21 cellular contexts compared by ENCODE assay signal in the genomic region with DNA sequence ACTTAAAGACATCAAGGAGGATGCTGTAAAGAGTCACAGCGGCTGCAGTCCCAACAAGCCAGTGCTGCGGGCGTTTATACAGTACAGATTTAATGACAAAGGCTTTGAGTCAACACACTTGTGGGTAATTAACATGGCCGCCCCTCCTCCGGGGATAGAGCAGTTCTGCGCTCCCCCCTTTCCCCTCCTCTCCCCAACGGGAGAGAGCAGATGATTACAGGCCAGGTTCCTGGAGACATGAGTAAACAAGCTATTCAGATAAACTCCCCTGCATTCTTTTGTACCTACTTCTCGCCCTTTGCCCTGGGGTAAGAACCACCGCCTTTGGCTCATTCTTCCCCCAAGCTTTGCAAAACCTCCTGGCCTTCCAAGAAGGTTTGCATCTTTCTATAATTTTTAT. TPM values are rescaled to one million over a fixed set of nuclear protein-coding genes. Genes with fewer than 3 reads are reported as not detected.
A peak's percentile ranks its signal among the peaks of the same experiment; 100 is the strongest.
DNase-seq lines count a peak whose midpoint lies in the region; ATAC-seq and TF ChIP-seq lines count a peak whose summit lies in the region.
"Had no signal": no experiment of that assay in that cellular context is flagged by ENCODE, and none has a peak within 500 bp of the region (broad histone marks: within the 10 kb centered on the region; RNA-seq: fewer than 3 reads in every experiment).

No MANE protein-coding gene starts in this region.

- H3K27ac ChIP-seq in heart left ventricle = no peak overlapping the region
- H3K27ac ChIP-seq: HL-60, SJCRH30 had no signal

- TF ChIP-seq POLR2A in heart left ventricle (IDR thresholded peaks at IDR 0.05) = no peak

- TF ChIP-seq CTCF in WTC11 (IDR thresholded peaks at IDR 0.05) (no peak), heart left ventricle (IDR thresholded peaks at IDR 0.05) (no peak)

- intact Hi-C loops in left colon (cut with DNase I, micrococcal nuclease) = no loop called here
- intact Hi-C loops in heart left ventricle (cut with DNase I) = no loop called here

- POLR2A ChIA-PET in WTC11 (lab: Charles Lee) = no interaction called here

- H3K36me3 Mint-ChIP-seq in WTC11 = peaks cover 6% of the 10 kb centered on the region; the same call in 1 of the 2 replicates
- H3K36me3 Mint-ChIP-seq in stimulated activated effector memory CD8-positive, alpha-beta T cell treated with anti-CD3 and anti-CD28 coated beads, Interleukin-12 subunit alpha, Interleukin-12 subunit beta, amount 100 ng/mL, for 72 hours = no peaks in the 10 kb centered on the region

- 70 to 79% (median 77%) methylated on average over 9 of the region's 9 CpGs for WGBS in heart left ventricle, 4 donors

- peaks cover 41% of the 10 kb centered on the region for H3K4me1 Mint-ChIP-seq in WTC11
- peaks cover 6% of the 10 kb centered on the region for H3K4me1 Mint-ChIP-seq in stimulated activated effector memory CD8-positive, alpha-beta T cell treated with anti-CD3 and anti-CD28 coated beads, Interleukin-12 subunit alpha, Interleukin-12 subunit beta, amount 100 ng/mL, for 72 hours

- peaks cover 94% of the 10 kb centered on the region for H3K27me3 Mint-ChIP-seq in WTC11 (ENCODE audit: low read depth)

- ATAC-seq in WTC11 (peak; percentile 97), left colon (peak; percentile 62), heart left ventricle (no peak), GM18870 (IDR thresholded peaks at IDR 0.05; ENCODE audit: unreplicated experiment) (no peak)
- no peak for ATAC-seq in stimulated activated effector memory CD8-positive, alpha-beta T cell treated with anti-CD3 and anti-CD28 coated beads, Interleukin-12 subunit alpha, Interleukin-12 subunit beta, amount 100 ng/mL, for 72 hours
- ATAC-seq: GM12878 had no signal

- H3K27me3 ChIP-seq in heart left ventricle = peaks cover 0 to 4% (median 0%) of the 10 kb centered on the region in 9 donors
- H3K27me3 ChIP-seq: BE2C, SJCRH30 had no signal

- no peaks in the 10 kb centered on the region for H3K9me3 ChIP-seq in heart left ventricle
- H3K9me3 ChIP-seq: BE2C, SJCRH30 had no signal

- peaks cover 9% of the 10 kb centered on the region for H3K9me3 Mint-ChIP-seq in WTC11
- H3K9me3 Mint-ChIP-seq in stimulated activated effector memory CD8-positive, alpha-beta T cell treated with anti-CD3 and anti-CD28 coated beads, Interleukin-12 subunit alpha, Interleukin-12 subunit beta, amount 100 ng/mL, for 72 hours = peaks cover 9% of the 10 kb centered on the region

- peaks cover 0 to 26% (median 0%) of the 10 kb centered on the region in 12 donors for H3K4me1 ChIP-seq in heart left ventricle
- H3K4me1 ChIP-seq: BE2C had no signal

- peak; percentile 93 for DNase-seq in ELF-1 (ENCODE audit: low read depth, low spot score)
- DNase-seq in LoVo (ENCODE audit: low spot score) = peak; percentile 42
- peak; percentile 66 for DNase-seq in WTC11 (ENCODE audit: low spot score)
- no peak for DNase-seq in left colon
- DNase-seq in stimulated activated effector memory CD8-positive, alpha-beta T cell treated with anti-CD3 and anti-CD28 coated beads, Interleukin-12 subunit alpha, Interleukin-12 subunit beta, amount 100 ng/mL, for 72 hours (ENCODE audit: low spot score in 2 of 2) = no peak
- no peak for DNase-seq in heart left ventricle
- DNase-seq: BE2C, DMS79 treated with DMSO at 0.1 percent for 48 hours, KBM-7, NCI-H1092, NCI-H1436 treated with DMSO at 0.1 percent for 48 hours, NCI-H1930, NCI-H2171, OCI-M1, SJCRH30, T-helper 1 cell had no signal

- H3K27ac Mint-ChIP-seq in WTC11 = no peak overlapping the region
- no peak overlapping the region for H3K27ac Mint-ChIP-seq in stimulated activated effector memory CD8-positive, alpha-beta T cell treated with anti-CD3 and anti-CD28 coated beads, Interleukin-12 subunit alpha, Interleukin-12 subunit beta, amount 100 ng/mL, for 72 hours

- CTCF ChIA-PET in WTC11 (lab: Charles Lee) = no interaction called here

- no peak overlapping the region for H3K4me3 Mint-ChIP-seq in WTC11
- H3K4me3 Mint-ChIP-seq in stimulated activated effector memory CD8-positive, alpha-beta T cell treated with anti-CD3 and anti-CD28 coated beads, Interleukin-12 subunit alpha, Interleukin-12 subunit beta, amount 100 ng/mL, for 72 hours = no peak overlapping the region

- H3K36me3 ChIP-seq in heart left ventricle = no peaks in the 10 kb centered on the region
- H3K36me3 ChIP-seq: BE2C, SJCRH30 had no signal

- no peak overlapping the region for H3K4me3 ChIP-seq in heart left ventricle
- H3K4me3 ChIP-seq: GM12878, SJCRH30 had no signal

TF ChIP-seq in WTC11, 78 proteins besides CTCF, POLR2A, EP300 and RAD21 (continues in another document):
- TF ChIP-seq ZNF121 (CRISPR knock-in tag; IDR thresholded peaks at IDR 0.05) (no peak), PRDM15 (CRISPR knock-in tag; IDR thresholded peaks at IDR 0.05) (no peak), ZNF416 (CRISPR knock-in tag; IDR thresholded peaks at IDR 0.05) (no peak), TP53 (CRISPR knock-in tag; IDR thresholded peaks at IDR 0.05) (no peak)
- TF ChIP-seq, protein P1, sequence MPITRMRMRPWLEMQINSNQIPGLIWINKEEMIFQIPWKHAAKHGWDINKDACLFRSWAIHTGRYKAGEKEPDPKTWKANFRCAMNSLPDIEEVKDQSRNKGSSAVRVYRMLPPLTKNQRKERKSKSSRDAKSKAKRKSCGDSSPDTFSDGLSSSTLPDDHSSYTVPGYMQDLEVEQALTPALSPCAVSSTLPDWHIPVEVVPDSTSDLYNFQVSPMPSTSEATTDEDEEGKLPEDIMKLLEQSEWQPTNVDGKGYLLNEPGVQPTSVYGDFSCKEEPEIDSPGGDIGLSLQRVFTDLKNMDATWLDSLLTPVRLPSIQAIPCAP (CRISPR knock-in tag; IDR thresholded peaks at IDR 0.05) = no peak
- TF ChIP-seq, protein P2, sequence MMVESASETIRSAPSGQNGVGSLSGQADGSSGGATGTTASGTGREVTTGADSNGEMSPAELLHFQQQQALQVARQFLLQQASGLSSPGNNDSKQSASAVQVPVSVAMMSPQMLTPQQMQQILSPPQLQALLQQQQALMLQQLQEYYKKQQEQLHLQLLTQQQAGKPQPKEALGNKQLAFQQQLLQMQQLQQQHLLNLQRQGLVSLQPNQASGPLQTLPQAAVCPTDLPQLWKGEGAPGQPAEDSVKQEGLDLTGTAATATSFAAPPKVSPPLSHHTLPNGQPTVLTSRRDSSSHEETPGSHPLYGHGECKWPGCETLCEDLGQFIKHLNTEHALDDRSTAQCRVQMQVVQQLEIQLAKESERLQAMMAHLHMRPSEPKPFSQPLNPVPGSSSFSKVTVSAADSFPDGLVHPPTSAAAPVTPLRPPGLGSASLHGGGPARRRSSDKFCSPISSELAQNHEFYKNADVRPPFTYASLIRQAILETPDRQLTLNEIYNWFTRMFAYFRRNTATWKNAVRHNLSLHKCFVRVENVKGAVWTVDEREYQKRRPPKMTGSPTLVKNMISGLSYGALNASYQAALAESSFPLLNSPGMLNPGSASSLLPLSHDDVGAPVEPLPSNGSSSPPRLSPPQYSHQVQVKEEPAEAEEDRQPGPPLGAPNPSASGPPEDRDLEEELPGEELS (CRISPR knock-in tag; IDR thresholded peaks at IDR 0.05) = peak; percentile 19; the same call in 1 of the 2 replicates

RNA-seq across cellular contexts. Expression of gene FABP7, which starts 23.6 kb away (rescaled TPM):
- 5.9 to 7.2 TPM (median 7.0 TPM) in 3 replicates for total RNA-seq in WTC11 (2021)
- total RNA-seq in left colon = not detected
- under 1 TPM in 1 of 9 donors, not detected in 8; 0.61 TPM for total RNA-seq in heart left ventricle
- polyA plus RNA-seq in heart left ventricle = under 1 TPM in 1 of 2 donors, not detected in 1; 0.17 TPM
- total RNA-seq: GM12878, HT-29, NCI-H460 had no signal
- polyA plus RNA-seq: GM12878 had no signal

RNA-seq across cellular contexts. Expression of gene SMPDL3A, which starts 33.2 kb away (rescaled TPM):
- total RNA-seq in WTC11 (2021) = 2.0 to 2.8 TPM (median 2.1 TPM) in 3 replicates
- total RNA-seq in left colon = 100 to 1,000 TPM; 129 to 186 TPM
- 10 to 100 TPM in 1 of 9 donors, 1 to 10 TPM in 8; 3.5 to 10.4 (median 4.6) TPM for total RNA-seq in heart left ventricle
- 1 to 10 TPM; 4.1 to 8.1 TPM for polyA plus RNA-seq in heart left ventricle

Comparison
In these comparisons a context has a peak if more than half of its experiments do, and no peak if none do; other contexts are left out.
1. DNase-seq: peak in ELF-1 (single experiment), LoVo (single experiment) and WTC11 (single experiment); none in left colon (0 of 2), stimulated activated effector memory CD8-positive, alpha-beta T cell treated with anti-CD3 and anti-CD28 coated beads, Interleukin-12 subunit alpha, Interleukin-12 subunit beta, amount 100 ng/mL, for 72 hours (0 of 2) and heart left ventricle (0 of 5).
2. ATAC-seq: peak in WTC11 (single experiment) and left colon (single experiment); none in stimulated activated effector memory CD8-positive, alpha-beta T cell treated with anti-CD3 and anti-CD28 coated beads, Interleukin-12 subunit alpha, Interleukin-12 subunit beta, amount 100 ng/mL, for 72 hours (single experiment), heart left ventricle (0 of 4) and GM18870 (single experiment).
3. RNA of gene SMPDL3A, which starts 33.2 kb away (total RNA-seq): 129 to 186 TPM in left colon; 3.5 to 10.4 TPM in heart left ventricle and 2.0 to 2.8 TPM in WTC11; every median in the first group is over 10 times any median in the second.